In the genomic region with DNA sequence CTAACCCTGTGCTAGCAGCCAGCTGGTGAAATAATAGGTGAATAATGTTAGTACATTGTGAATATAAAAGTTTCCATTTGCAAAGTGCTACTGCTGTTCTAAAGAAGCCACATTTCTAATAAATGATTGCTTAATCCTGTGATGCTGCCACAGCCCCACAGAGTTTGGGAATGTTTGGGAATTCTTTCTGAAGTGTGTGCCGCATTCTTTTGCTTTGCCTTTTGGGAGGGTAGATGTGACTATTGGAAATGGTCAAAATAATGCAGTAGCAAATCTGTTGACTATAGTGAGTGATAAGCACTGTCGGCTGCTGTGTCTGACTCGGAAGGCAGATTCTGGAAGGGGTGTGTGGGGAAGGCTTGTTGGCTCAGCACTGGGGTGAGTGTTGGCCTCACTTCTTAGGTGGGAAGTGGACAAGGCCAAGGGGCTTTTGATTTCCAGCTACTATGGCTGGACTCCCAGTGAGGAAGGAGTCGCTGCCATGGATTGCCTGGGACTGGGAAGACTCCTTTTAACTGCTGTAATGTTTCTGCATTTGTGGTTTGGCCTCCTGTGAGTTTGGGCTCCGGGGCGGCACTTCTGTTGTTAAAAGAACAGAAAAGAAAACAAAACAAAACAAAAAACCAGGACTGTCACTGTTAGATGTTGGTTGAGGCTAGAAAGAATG, we compare ENCODE assay signal across 11 cellular contexts. TPM values are rescaled to one million over a fixed set of nuclear protein-coding genes. Genes with fewer than 3 reads are reported as not detected.
DNase-seq lines count a peak whose midpoint lies in the region; ATAC-seq and TF ChIP-seq lines count a peak whose summit lies in the region.
"Had no signal": no experiment of that assay in that cellular context is flagged by ENCODE, and none has a peak within 500 bp of the region (broad histone marks: within the 10 kb centered on the region; RNA-seq: fewer than 3 reads in every experiment).

No MANE protein-coding gene starts in this region.

- 45 to 55% methylated on average over 6 of the region's 6 CpGs for WGBS in testis, 2 donors

- TF ChIP-seq POLR2A in testis (IDR thresholded peaks at IDR 0.05) = no peak

- H3K9me3 ChIP-seq in lower lobe of right lung = no peaks in the 10 kb centered on the region
- H3K9me3 ChIP-seq in testis = no peaks in the 10 kb centered on the region

- intact Hi-C loops in lower lobe of right lung (cut with DNase I) = no loop called here
- intact Hi-C loops in testis (cut with DNase I; ENCODE audit: low total_unique reads) = no loop called here

- ATAC-seq in lower lobe of right lung = peak in 1 of 2 donors; percentile 3
- no peak for ATAC-seq in HG02938 (IDR thresholded peaks at IDR 0.05; ENCODE audit: unreplicated experiment)
- ATAC-seq in GM21528 (IDR thresholded peaks at IDR 0.05; ENCODE audit: low FRiP score, unreplicated experiment) = no peak

- H3K4me1 ChIP-seq in lower lobe of right lung (peaks cover 100% of the 10 kb centered on the region), testis (peaks cover 38% of the 10 kb centered on the region)

- H3K27me3 ChIP-seq in lower lobe of right lung (ENCODE audit: low read depth) (no peaks in the 10 kb centered on the region), testis (no peaks in the 10 kb centered on the region)

- H3K4me3 ChIP-seq in coronary artery (peak overlapping the region; percentile 63), lower lobe of right lung (no peak overlapping the region), testis (no peak overlapping the region)

- TF ChIP-seq CTCF in coronary artery (IDR thresholded peaks at IDR 0.05) (no peak), lower lobe of right lung (IDR thresholded peaks at IDR 0.05) (no peak), testis (IDR thresholded peaks at IDR 0.05) (no peak)

- H3K36me3 ChIP-seq in lower lobe of right lung (peaks cover 75% of the 10 kb centered on the region), testis (ENCODE audit: low read depth, missing control alignments) (no peaks in the 10 kb centered on the region)

- DNase-seq in OCI-M1 (lab: John Stamatoyannopoulos, UW) (peak; percentile 70), coronary artery (ENCODE audit: low spot score) (no peak), lower lobe of right lung (no peak), testis (no peak), midbrain (lab: John Stamatoyannopoulos, UW) (no peak)
- no peak for DNase-seq in stimulated activated CD4-positive, alpha-beta T cell treated with anti-CD3 and anti-CD28 coated beads, Interleukin-4, amount 100 ng/mL, for 4 hours
- DNase-seq: NCI-H226 had no signal

- H3K27ac ChIP-seq in coronary artery (peak overlapping the region; percentile 91 to 92), lower lobe of right lung (peak overlapping the region; percentile 44), testis (peak overlapping the region; percentile 46 to 59)

RNA-seq across cellular contexts. Expression of a gene that starts 20.0 kb away (rescaled TPM):
- total RNA-seq in lower lobe of right lung (171 TPM), testis (10 to 100 TPM; 51.5 to 88.5 TPM)
- 11.4 TPM for polyA plus RNA-seq in testis (ENCODE audit: insufficient read depth, low read depth, low replicate concordance)
- total RNA-seq: fibroblast of lung, G401 had no signal
- polyA plus RNA-seq: fibroblast of lung had no signal
